In the genomic region with DNA sequence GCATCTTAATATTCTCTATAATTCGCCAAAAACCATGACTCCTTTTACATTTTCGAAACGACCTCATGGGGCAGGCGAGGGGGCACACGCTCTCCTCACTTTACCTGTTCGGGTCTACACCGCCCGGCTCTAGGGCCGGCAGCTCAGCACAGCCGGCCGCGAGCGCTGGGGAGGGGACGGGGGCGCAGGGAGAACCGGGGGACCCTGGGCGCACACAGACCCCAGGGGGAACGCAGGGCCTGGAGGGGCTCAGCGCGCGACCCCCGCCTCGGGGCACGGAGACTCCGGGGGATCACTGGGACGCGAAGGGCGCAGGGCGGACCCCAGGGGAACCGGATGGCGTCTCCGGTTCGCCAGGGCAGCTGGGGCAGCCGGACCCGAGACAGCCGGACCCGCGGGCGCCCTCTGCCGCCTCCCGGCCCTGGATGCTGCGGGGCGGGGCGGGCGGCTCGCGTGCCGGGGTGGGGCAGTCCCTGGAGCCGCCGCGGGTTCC, we compare ENCODE assay signal across 1 cellular context.
TF ChIP-seq lines count a peak whose summit lies in the region.

A gene (plus strand): TSS at position 482 of the 493 bp plus-strand sequence. CDS start 22,189 bp downstream, outside the sequence.

TF ChIP-seq in H1, 55 proteins besides CTCF, POLR2A, EP300 and RAD21:
- TF ChIP-seq, protein P1, sequence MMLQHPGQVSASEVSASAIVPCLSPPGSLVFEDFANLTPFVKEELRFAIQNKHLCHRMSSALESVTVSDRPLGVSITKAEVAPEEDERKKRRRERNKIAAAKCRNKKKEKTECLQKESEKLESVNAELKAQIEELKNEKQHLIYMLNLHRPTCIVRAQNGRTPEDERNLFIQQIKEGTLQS (IDR thresholded peaks at IDR 0.05; ENCODE audit: insufficient read depth, low read depth, low read length) = no peak
- TF ChIP-seq SUZ12 (IDR thresholded peaks at IDR 0.05; ENCODE audit: low read length) (peak; percentile 61; the same call in 1 of the 2 replicates), EZH2 (IDR thresholded peaks at IDR 0.05; ENCODE audit: low read depth, low read length, severe bottlenecking) (peak; percentile 71), KDM4A (IDR thresholded peaks at IDR 0.05; ENCODE audit: low read depth, low read length, severe bottlenecking) (peak; percentile 51)
TF ChIP-seq in H1: peak in this region for 3.
